In genomic region chr3:195251336-195252065, GRCh38 we compare ENCODE assay signal across 1 cellular context.
TF ChIP-seq lines count a peak whose summit lies in the region.

No MANE protein-coding gene starts in this region.

TF ChIP-seq in GM12878, 131 proteins besides CTCF, POLR2A, EP300 and RAD21:
- TF ChIP-seq BCLAF1 (IDR thresholded peaks at IDR 0.05) (no peak), CBX3 (IDR thresholded peaks at IDR 0.05; ENCODE audit: borderline replicate concordance, low read depth) (no peak), DPF2 (IDR thresholded peaks at IDR 0.05) (no peak), HDAC6 (IDR thresholded peaks at IDR 0.05; ENCODE audit: unreplicated experiment) (no peak), WRNIP1 (IDR thresholded peaks at IDR 0.05; ENCODE audit: borderline replicate concordance, low read depth, low read length) (no peak), NBN (IDR thresholded peaks at IDR 0.05) (no peak), ZNF622 (IDR thresholded peaks at IDR 0.05) (no peak), KAT2A (conservative IDR thresholded peaks at IDR 0.05; ENCODE audit: control insufficient read depth, low read depth, low read length) (no peak), HDAC2 (IDR thresholded peaks at IDR 0.05) (no peak), SPI1 (IDR thresholded peaks at IDR 0.05; ENCODE audit: borderline replicate concordance, insufficient read depth, low read depth, low read length) (no peak), FOS (IDR thresholded peaks at IDR 0.05; ENCODE audit: borderline replicate concordance, extremely low read depth, insufficient read length) (no peak), RCOR1 (conservative IDR thresholded peaks at IDR 0.05; ENCODE audit: low read depth, low read length) (no peak)
- TF ChIP-seq, protein P1, sequence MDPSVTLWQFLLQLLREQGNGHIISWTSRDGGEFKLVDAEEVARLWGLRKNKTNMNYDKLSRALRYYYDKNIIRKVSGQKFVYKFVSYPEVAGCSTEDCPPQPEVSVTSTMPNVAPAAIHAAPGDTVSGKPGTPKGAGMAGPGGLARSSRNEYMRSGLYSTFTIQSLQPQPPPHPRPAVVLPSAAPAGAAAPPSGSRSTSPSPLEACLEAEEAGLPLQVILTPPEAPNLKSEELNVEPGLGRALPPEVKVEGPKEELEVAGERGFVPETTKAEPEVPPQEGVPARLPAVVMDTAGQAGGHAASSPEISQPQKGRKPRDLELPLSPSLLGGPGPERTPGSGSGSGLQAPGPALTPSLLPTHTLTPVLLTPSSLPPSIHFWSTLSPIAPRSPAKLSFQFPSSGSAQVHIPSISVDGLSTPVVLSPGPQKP (IDR thresholded peaks at IDR 0.05; ENCODE audit: low read depth, low read length) = no peak
- TF ChIP-seq, protein P2, sequence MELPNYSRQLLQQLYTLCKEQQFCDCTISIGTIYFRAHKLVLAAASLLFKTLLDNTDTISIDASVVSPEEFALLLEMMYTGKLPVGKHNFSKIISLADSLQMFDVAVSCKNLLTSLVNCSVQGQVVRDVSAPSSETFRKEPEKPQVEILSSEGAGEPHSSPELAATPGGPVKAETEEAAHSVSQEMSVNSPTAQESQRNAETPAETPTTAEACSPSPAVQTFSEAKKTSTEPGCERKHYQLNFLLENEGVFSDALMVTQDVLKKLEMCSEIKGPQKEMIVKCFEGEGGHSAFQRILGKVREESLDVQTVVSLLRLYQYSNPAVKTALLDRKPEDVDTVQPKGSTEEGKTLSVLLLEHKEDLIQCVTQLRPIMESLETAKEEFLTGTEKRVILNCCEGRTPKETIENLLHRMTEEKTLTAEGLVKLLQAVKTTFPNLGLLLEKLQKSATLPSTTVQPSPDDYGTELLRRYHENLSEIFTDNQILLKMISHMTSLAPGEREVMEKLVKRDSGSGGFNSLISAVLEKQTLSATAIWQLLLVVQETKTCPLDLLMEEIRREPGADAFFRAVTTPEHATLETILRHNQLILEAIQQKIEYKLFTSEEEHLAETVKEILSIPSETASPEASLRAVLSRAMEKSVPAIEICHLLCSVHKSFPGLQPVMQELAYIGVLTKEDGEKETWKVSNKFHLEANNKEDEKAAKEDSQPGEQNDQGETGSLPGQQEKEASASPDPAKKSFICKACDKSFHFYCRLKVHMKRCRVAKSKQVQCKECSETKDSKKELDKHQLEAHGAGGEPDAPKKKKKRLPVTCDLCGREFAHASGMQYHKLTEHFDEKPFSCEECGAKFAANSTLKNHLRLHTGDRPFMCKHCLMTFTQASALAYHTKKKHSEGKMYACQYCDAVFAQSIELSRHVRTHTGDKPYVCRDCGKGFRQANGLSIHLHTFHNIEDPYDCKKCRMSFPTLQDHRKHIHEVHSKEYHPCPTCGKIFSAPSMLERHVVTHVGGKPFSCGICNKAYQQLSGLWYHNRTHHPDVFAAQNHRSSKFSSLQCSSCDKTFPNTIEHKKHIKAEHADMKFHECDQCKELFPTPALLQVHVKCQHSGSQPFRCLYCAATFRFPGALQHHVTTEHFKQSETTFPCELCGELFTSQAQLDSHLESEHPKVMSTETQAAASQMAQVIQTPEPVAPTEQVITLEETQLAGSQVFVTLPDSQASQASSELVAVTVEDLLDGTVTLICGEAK (IDR thresholded peaks at IDR 0.05; ENCODE audit: borderline replicate concordance) = no peak
